1 cellular context compared by ENCODE assay signal in genomic region chr7:135147899-135148721, GRCh38.
TF ChIP-seq lines count a peak whose summit lies in the region.

TMEM140 (plus strand) TSS chr7:135148072; CDS start chr7:135164442, 16,370 bp downstream.

TF ChIP-seq in H1, 55 proteins besides CTCF, POLR2A, EP300 and RAD21 (continued from another document):
- TF ChIP-seq BRCA1 (IDR thresholded peaks at IDR 0.05; ENCODE audit: low read depth, low read length) (no peak), FOSL1 (IDR thresholded peaks at IDR 0.05; ENCODE audit: insufficient read depth, low read depth, low read length) (no peak), CHD1 (IDR thresholded peaks at IDR 0.05; ENCODE audit: low read depth, low read length) (no peak)
